19 cellular contexts compared by ENCODE assay signal in the genomic region with DNA sequence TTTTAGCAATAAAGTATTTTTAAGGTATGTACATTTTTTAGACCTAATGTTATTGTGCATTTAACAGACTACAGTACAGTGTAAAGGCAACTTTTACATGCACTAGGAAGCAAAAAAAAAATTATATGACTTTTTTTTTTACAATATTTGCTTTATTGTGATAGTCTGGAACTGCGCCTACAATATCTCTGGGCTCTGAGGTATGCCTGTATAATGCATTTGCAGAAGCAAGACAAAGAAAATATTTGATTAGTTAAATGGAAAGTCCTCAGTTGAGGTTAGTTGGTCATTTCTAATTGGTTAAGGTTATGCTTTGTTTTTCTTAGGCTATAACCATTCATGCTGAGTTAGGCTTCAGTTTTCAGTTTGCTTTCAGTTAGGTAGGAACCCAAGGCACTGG. TPM values are rescaled to one million over a fixed set of nuclear protein-coding genes. Genes with fewer than 3 reads are reported as not detected.
DNase-seq lines count a peak whose midpoint lies in the region; ATAC-seq and TF ChIP-seq lines count a peak whose summit lies in the region.
"Had no signal": no experiment of that assay in that cellular context is flagged by ENCODE, and none has a peak within 500 bp of the region (broad histone marks: within the 10 kb centered on the region; RNA-seq: fewer than 3 reads in every experiment).

No MANE protein-coding gene starts in this region.

- H2AFZ ChIP-seq in PC-3 (ENCODE audit: low read length): no peak overlapping the region

- intact Hi-C loops in PC-3 (cut with micrococcal nuclease) (no loop called here), mucosa of descending colon (cut with DNase I, micrococcal nuclease) (no loop called here)

- no peak overlapping the region for H3K4me2 ChIP-seq in PC-3 (ENCODE audit: low read length)
- H3K4me2 ChIP-seq: A549; BLaER1 treated with 17β-estradiol and CSF1 and Interleukin-3, amounts not matched to agents 10 nM and 100 nM had no signal

- H3K36me3 ChIP-seq in PC-3 (ENCODE audit: low read depth, low read length): no peaks in the 10 kb centered on the region
- no peaks in the 10 kb centered on the region for H3K36me3 ChIP-seq in mucosa of descending colon (ENCODE audit: low read depth)
- H3K36me3 ChIP-seq: BLaER1 treated with 17β-estradiol and CSF1 and Interleukin-3, amounts not matched to agents 10 nM and 100 nM had no signal

- no peak overlapping the region for H3K4me3 ChIP-seq in LNCaP clone FGC (ENCODE audit: low read depth, low read length)
- no peak overlapping the region for H3K4me3 ChIP-seq in PC-3 (ENCODE audit: low read length)
- no peak overlapping the region for H3K4me3 ChIP-seq in mucosa of descending colon
- H3K4me3 ChIP-seq: A549; BLaER1 treated with 17β-estradiol and CSF1 and Interleukin-3, amounts not matched to agents 10 nM and 100 nM; GM12878 had no signal

- no peak overlapping the region for H3K27ac ChIP-seq in PC-3 (ENCODE audit: low read length)
- H3K27ac ChIP-seq: 22Rv1; A549; BLaER1 treated with 17β-estradiol and CSF1 and Interleukin-3, amounts not matched to agents 10 nM and 100 nM; C4-2B had no signal

- CTCF ChIA-PET in PC-3 (lab: Charles Lee): no interaction called here

- H3K9ac ChIP-seq in PC-3 (ENCODE audit: low read length): no peak overlapping the region
- H3K9ac ChIP-seq: BLaER1 treated with 17β-estradiol and CSF1 and Interleukin-3, amounts not matched to agents 10 nM and 100 nM had no signal

- POLR2A ChIA-PET in PC-3 (lab: Charles Lee; ENCODE audit: unreplicated experiment): no interaction called here

- H3K9me2 ChIP-seq in PC-3 (replicated peaks; ENCODE audit: low read length): no peaks in the 10 kb centered on the region

- TF ChIP-seq CTCF in LNCaP clone FGC (IDR thresholded peaks at IDR 0.05; ENCODE audit: control insufficient read depth, extremely low read depth, insufficient read depth) (no peak), PC-3 (conservative IDR thresholded peaks at IDR 0.05; ENCODE audit: low read depth, low read length) (no peak), mucosa of descending colon (IDR thresholded peaks at IDR 0.05) (no peak)

- H3K4me1 ChIP-seq in PC-3 (ENCODE audit: insufficient read depth, low read length) (no peaks in the 10 kb centered on the region), mucosa of descending colon (ENCODE audit: low read depth) (no peaks in the 10 kb centered on the region)
- H3K4me1 ChIP-seq: A549; BLaER1 treated with 17β-estradiol and CSF1 and Interleukin-3, amounts not matched to agents 10 nM and 100 nM had no signal

- H3K9me3 ChIP-seq in PC-3 (ENCODE audit: low read length) (no peaks in the 10 kb centered on the region), mucosa of descending colon (no peaks in the 10 kb centered on the region)
- H3K9me3 ChIP-seq: A549; BLaER1 treated with 17β-estradiol and CSF1 and Interleukin-3, amounts not matched to agents 10 nM and 100 nM had no signal

- BruUV-seq in PC-3 (replicated peaks; lab: Mats Ljungman, UMichigan): no TSS peak

- DNase-seq in LNCaP clone FGC (ENCODE audit: low read depth) (peak; percentile 64), PC-3 (no peak), mucosa of descending colon (peak in 1 of 3 donors; percentile 23), RPMI8226 (no peak), putamen (ENCODE audit: low spot score) (no peak)
- DNase-seq: AML-193; Caco-2; Calu3; CD4-positive, alpha-beta T cell; CD8-positive, alpha-beta T cell; DMS79; DND-41; EL; GDM1 had no signal

- ATAC-seq in PC-3 (peak; percentile 33; the same call in 1 of the 2 replicates), mucosa of descending colon (peak; percentile 60)
- ATAC-seq: A549; CD8-positive, alpha-beta T cell; GM12878 had no signal

- no peaks in the 10 kb centered on the region for H3K79me2 ChIP-seq in PC-3 (ENCODE audit: low read length)

- no peaks in the 10 kb centered on the region for H3K27me3 ChIP-seq in PC-3 (ENCODE audit: low read length)
- H3K27me3 ChIP-seq: BLaER1 treated with 17β-estradiol and CSF1 and Interleukin-3, amounts not matched to agents 10 nM and 100 nM had no signal

- no peaks in the 10 kb centered on the region for H4K20me1 ChIP-seq in PC-3 (ENCODE audit: low read length)
- H4K20me1 ChIP-seq: BLaER1 treated with 17β-estradiol and CSF1 and Interleukin-3, amounts not matched to agents 10 nM and 100 nM had no signal

- H3F3A ChIP-seq in PC-3 (ENCODE audit: low read length, unreplicated experiment): no peaks in the 10 kb centered on the region

RNA-seq across cellular contexts. Expression of gene SMAP1, which starts 46.9 kb away (rescaled TPM):
- total RNA-seq in PC-3 (2014; rRNA removed): 14.9 and 15.7 TPM in 2 replicates
- 10 to 100 TPM; 34.3 to 48.8 (median 47.3) TPM for total RNA-seq in mucosa of descending colon

RNA-seq across cellular contexts. Expression of gene SDHAF4, which starts 54.0 kb away (rescaled TPM):
- total RNA-seq in PC-3 (2014; rRNA removed): 1.5 and 6.2 TPM in 2 replicates
- 10 to 100 TPM in 2 of 3 donors, 1 to 10 TPM in 1; 7.5 to 13.8 (median 10.5) TPM for total RNA-seq in mucosa of descending colon
